Comparison of ENCODE assay signal across 22 cellular contexts in the genomic region with DNA sequence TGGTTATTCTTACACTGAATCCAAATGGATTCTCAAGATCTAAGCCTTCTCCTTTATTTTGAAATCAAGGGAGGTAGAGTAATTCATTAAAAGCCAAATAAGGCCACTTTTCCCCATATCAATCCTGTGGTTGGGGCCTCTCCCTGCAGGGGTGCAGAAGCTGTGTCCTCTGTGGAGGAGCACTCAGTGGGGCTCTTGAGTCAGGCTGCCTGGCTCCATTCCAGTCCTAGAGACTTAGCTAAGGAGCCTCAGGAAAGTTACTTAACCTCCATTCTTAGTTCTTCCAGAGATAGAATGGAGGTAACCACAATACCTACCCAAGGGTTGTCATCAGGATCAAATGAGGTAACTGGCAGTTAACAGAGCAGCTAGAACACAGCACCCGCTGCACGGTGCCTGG.
DNase-seq lines count a peak whose midpoint lies in the region; ATAC-seq and TF ChIP-seq lines count a peak whose summit lies in the region.
"Had no signal": no experiment of that assay in that cellular context is flagged by ENCODE, and none has a peak within 500 bp of the region (broad histone marks: within the 10 kb centered on the region; RNA-seq: fewer than 3 reads in every experiment).

No MANE protein-coding gene starts in this region.

- peak; percentile 46 to 50 for ATAC-seq in lower lobe of right lung
- no peak for ATAC-seq in HG03354 (IDR thresholded peaks at IDR 0.05; ENCODE audit: poor library complexity, severe bottlenecking, unreplicated experiment)
- ATAC-seq: GM12878 had no signal

- TF ChIP-seq CTCF in choroid plexus epithelial cell (conservative IDR thresholded peaks at IDR 0.05; ENCODE audit: low read depth, low read length) = no peak
- TF ChIP-seq CTCF in lower lobe of right lung (IDR thresholded peaks at IDR 0.05) = no peak

- no peaks in the 10 kb centered on the region for H3K4me1 Mint-ChIP-seq in activated T-helper 2 cell treated with anti-CD3 and anti-CD28 coated beads, Interferon-gamma antibody, Interleukin-2, Interleukin-4, amounts not matched to agents 10 μg/mL and 5 μg/mL and 100 μg/mL, durations not matched to agents 14 hours and 24 hours and 36 hours (ENCODE audit: low read depth)
- H3K4me1 Mint-ChIP-seq: CD14-positive monocyte; CD8-positive, alpha-beta memory T cell had no signal

- no peak overlapping the region for H3K27ac Mint-ChIP-seq in activated T-helper 2 cell treated with anti-CD3 and anti-CD28 coated beads, Interferon-gamma antibody, Interleukin-2, Interleukin-4, amounts not matched to agents 10 μg/mL and 5 μg/mL and 100 μg/mL, durations not matched to agents 14 hours and 24 hours and 36 hours
- H3K27ac Mint-ChIP-seq: CD14-positive monocyte; CD4-positive, alpha-beta T cell; CD8-positive, alpha-beta memory T cell had no signal

- H3K9me3 ChIP-seq in lower lobe of right lung = no peaks in the 10 kb centered on the region
- H3K9me3 ChIP-seq: BE2C had no signal

- H3K4me3 Mint-ChIP-seq in activated T-helper 2 cell treated with anti-CD3 and anti-CD28 coated beads, Interferon-gamma antibody, Interleukin-2, Interleukin-4, amounts not matched to agents 10 μg/mL and 5 μg/mL and 100 μg/mL, durations not matched to agents 14 hours and 24 hours and 36 hours (ENCODE audit: low read depth) = no peak overlapping the region
- H3K4me3 Mint-ChIP-seq: CD14-positive monocyte; CD4-positive, alpha-beta T cell; CD8-positive, alpha-beta memory T cell had no signal

- peak; percentile 20 for DNase-seq in DMS79 (lab: John Stamatoyannopoulos, UW)
- DNase-seq in DMS79 treated with DMSO at 0.1 percent for 48 hours (lab: John Stamatoyannopoulos, UW) = no peak
- peak; percentile 11 for DNase-seq in choroid plexus epithelial cell (ENCODE audit: low read depth)
- DNase-seq in lower lobe of right lung = no peak
- no peak for DNase-seq in activated T-helper 2 cell treated with anti-CD3 and anti-CD28 coated beads, Interferon-gamma antibody, Interleukin-2, Interleukin-4, amounts not matched to agents 10 μg/mL and 5 μg/mL and 100 μg/mL, durations not matched to agents 14 hours and 24 hours and 36 hours (ENCODE audit: low spot score)
- no peak for DNase-seq in HEK293T (ENCODE audit: extremely low spot score)
- DNase-seq: ACHN; AML-193; BE2C; CD4-positive, alpha-beta T cell; CD8-positive, alpha-beta memory T cell; DMS53; EL; GDM1; GM23248; H7; HCEC 1CT had no signal

- H3K36me3 Mint-ChIP-seq in activated T-helper 2 cell treated with anti-CD3 and anti-CD28 coated beads, Interferon-gamma antibody, Interleukin-2, Interleukin-4, amounts not matched to agents 10 μg/mL and 5 μg/mL and 100 μg/mL, durations not matched to agents 14 hours and 24 hours and 36 hours (ENCODE audit: low read depth) = no peaks in the 10 kb centered on the region
- H3K36me3 Mint-ChIP-seq: CD14-positive monocyte; CD8-positive, alpha-beta memory T cell had no signal

- H3K4me3 ChIP-seq in choroid plexus epithelial cell (ENCODE audit: low read depth, low read length) (no peak overlapping the region), lower lobe of right lung (no peak overlapping the region)
- H3K4me3 ChIP-seq: BLaER1 treated with 17β-estradiol and CSF1 and Interleukin-3, amounts not matched to agents 10 nM and 100 nM; GM12878; GM23248 had no signal

- no peaks in the 10 kb centered on the region for H3K27me3 Mint-ChIP-seq in activated T-helper 2 cell treated with anti-CD3 and anti-CD28 coated beads, Interferon-gamma antibody, Interleukin-2, Interleukin-4, amounts not matched to agents 10 μg/mL and 5 μg/mL and 100 μg/mL, durations not matched to agents 14 hours and 24 hours and 36 hours (ENCODE audit: low read depth)
- H3K27me3 Mint-ChIP-seq: CD4-positive, alpha-beta T cell; CD8-positive, alpha-beta memory T cell had no signal

- CTCF ChIA-PET in HEK293T (lab: Yijun Ruan, JAX) = no interaction called here

- no peak overlapping the region for H3K27ac ChIP-seq in lower lobe of right lung
- H3K27ac ChIP-seq: 22Rv1; BLaER1 treated with 17β-estradiol and CSF1 and Interleukin-3, amounts not matched to agents 10 nM and 100 nM; GM23248 had no signal

- POLR2A ChIA-PET in HEK293T (lab: Yijun Ruan, JAX) = no interaction called here

- no peaks in the 10 kb centered on the region for H3K36me3 ChIP-seq in lower lobe of right lung
- H3K36me3 ChIP-seq: BE2C; BLaER1 treated with 17β-estradiol and CSF1 and Interleukin-3, amounts not matched to agents 10 nM and 100 nM had no signal

- H3K27me3 ChIP-seq in lower lobe of right lung (ENCODE audit: low read depth) = no peaks in the 10 kb centered on the region
- H3K27me3 ChIP-seq: BE2C; BLaER1 treated with 17β-estradiol and CSF1 and Interleukin-3, amounts not matched to agents 10 nM and 100 nM had no signal

- intact Hi-C loops in lower lobe of right lung (cut with DNase I) = no loop called here
- intact Hi-C loops in activated T-helper 2 cell treated with anti-CD3 and anti-CD28 coated beads, Interferon-gamma antibody, Interleukin-2, Interleukin-4, amounts not matched to agents 10 μg/mL and 5 μg/mL and 100 μg/mL, durations not matched to agents 14 hours and 24 hours and 36 hours (cut with micrococcal nuclease) = no loop called here

- H3K9me3 Mint-ChIP-seq in activated T-helper 2 cell treated with anti-CD3 and anti-CD28 coated beads, Interferon-gamma antibody, Interleukin-2, Interleukin-4, amounts not matched to agents 10 μg/mL and 5 μg/mL and 100 μg/mL, durations not matched to agents 14 hours and 24 hours and 36 hours = no peaks in the 10 kb centered on the region
- H3K9me3 Mint-ChIP-seq: CD4-positive, alpha-beta T cell had no signal

- no peaks in the 10 kb centered on the region for H3K4me1 ChIP-seq in lower lobe of right lung
- H3K4me1 ChIP-seq: BE2C had no signal

TF ChIP-seq in HEK293T, 16 proteins besides CTCF, POLR2A, EP300 and RAD21:
- TF ChIP-seq HDGF (IDR thresholded peaks at IDR 0.05; ENCODE audit: borderline replicate concordance) (no peak), TARDBP (IDR thresholded peaks at IDR 0.05) (no peak), FOXM1 (IDR thresholded peaks at IDR 0.05; ENCODE audit: borderline replicate concordance) (no peak), FOXK2 (IDR thresholded peaks at IDR 0.05) (no peak), ZNF384 (IDR thresholded peaks at IDR 0.05) (no peak), BHLHE40 (IDR thresholded peaks at IDR 0.05; ENCODE audit: borderline replicate concordance) (no peak), ELF4 (IDR thresholded peaks at IDR 0.05) (no peak)

Comparison
In these comparisons a context has a peak if more than half of its experiments do, and no peak if none do; other contexts are left out.
1. DNase-seq: peak in DMS79 (single experiment) and choroid plexus epithelial cell (single experiment); none in DMS79 treated with DMSO at 0.1 percent for 48 hours (single experiment), lower lobe of right lung (single experiment), activated T-helper 2 cell treated with anti-CD3 and anti-CD28 coated beads, Interferon-gamma antibody, Interleukin-2, Interleukin-4, amounts not matched to agents 10 μg/mL and 5 μg/mL and 100 μg/mL, durations not matched to agents 14 hours and 24 hours and 36 hours (single experiment) and HEK293T (single experiment).